ENCODE assay signal across 1 cellular context in genomic region chr6:83065511-83066192, GRCh38.
TF ChIP-seq lines count a peak whose summit lies in the region.

UBE3D (minus strand) TSS chr6:83065841; CDS start chr6:83065718, 123 bp downstream.

TF ChIP-seq in HepG2, 621 proteins besides CTCF, POLR2A, EP300 and RAD21 (continued from another document and continues in another):
- peak; percentile 91 for TF ChIP-seq HINFP (CRISPR knock-in tag; IDR thresholded peaks at IDR 0.05; ENCODE audit: low read depth)
- TF ChIP-seq ZNF737 (CRISPR knock-in tag; IDR thresholded peaks at IDR 0.05; ENCODE audit: borderline replicate concordance) = peak; percentile 64; the same call in 1 of the 2 replicates
- TF ChIP-seq ZNF589 (CRISPR knock-in tag; conservative IDR thresholded peaks at IDR 0.05) = no peak
- no peak for TF ChIP-seq HNRNPL (IDR thresholded peaks at IDR 0.05; ENCODE audit: low read depth, low read length)
- TF ChIP-seq BCL3 (CRISPR knock-in tag; IDR thresholded peaks at IDR 0.05) = peak; percentile 74
- peak; percentile 55; the same call in 1 of the 2 replicates for TF ChIP-seq SMYD3 (CRISPR knock-in tag; IDR thresholded peaks at IDR 0.05)
- TF ChIP-seq ZNF615 (CRISPR knock-in tag; IDR thresholded peaks at IDR 0.05; ENCODE audit: borderline replicate concordance) = no peak
- TF ChIP-seq ZZZ3 (CRISPR knock-in tag; IDR thresholded peaks at IDR 0.05; ENCODE audit: borderline replicate concordance) = 0 out of 2 replicates have a peak, but pooled peaks have one; percentile 52
- TF ChIP-seq ZFYVE20 (CRISPR knock-in tag; IDR thresholded peaks at IDR 0.05; ENCODE audit: borderline replicate concordance, low read depth) = no peak
- no peak for TF ChIP-seq ZBTB44 (CRISPR knock-in tag; IDR thresholded peaks at IDR 0.05)
- peak; percentile 93 for TF ChIP-seq KMT2B (CRISPR knock-in tag; IDR thresholded peaks at IDR 0.05)
- TF ChIP-seq ZBTB37 (CRISPR knock-in tag; IDR thresholded peaks at IDR 0.05) = peak; percentile 69; the same call in 1 of the 2 replicates
- TF ChIP-seq PRDM15 (CRISPR knock-in tag; IDR thresholded peaks at IDR 0.05) = no peak
- no peak; the same call in 1 of the 2 replicates for TF ChIP-seq RFX1 (IDR thresholded peaks at IDR 0.05)
- no peak for TF ChIP-seq ZBTB10 (CRISPR knock-in tag; IDR thresholded peaks at IDR 0.05; ENCODE audit: borderline replicate concordance)
- no peak; the same call in 1 of the 2 replicates for TF ChIP-seq LBX2 (CRISPR knock-in tag; IDR thresholded peaks at IDR 0.05; ENCODE audit: borderline replicate concordance)
- TF ChIP-seq ZNF33B (CRISPR knock-in tag; IDR thresholded peaks at IDR 0.05) = no peak
- peak; percentile 72 for TF ChIP-seq ARID5B (CRISPR knock-in tag; IDR thresholded peaks at IDR 0.05)
- no peak for TF ChIP-seq CHD2 (IDR thresholded peaks at IDR 0.05; ENCODE audit: low read depth, low read length)
- peak; percentile 80 for TF ChIP-seq KAT8 (CRISPR knock-in tag; IDR thresholded peaks at IDR 0.05)
- TF ChIP-seq ETV6 (CRISPR knock-in tag; conservative IDR thresholded peaks at IDR 0.05) = peak; percentile 85; the same call in 1 of the 2 replicates
- TF ChIP-seq RNF219 (CRISPR knock-in tag; IDR thresholded peaks at IDR 0.05) = no peak
- TF ChIP-seq GATA4 (IDR thresholded peaks at IDR 0.05; ENCODE audit: borderline replicate concordance, low read depth) = peak; percentile 69; the same call in 1 of the 2 replicates
- TF ChIP-seq ZNF772 (CRISPR knock-in tag; IDR thresholded peaks at IDR 0.05) = peak; percentile 35; the same call in 1 of the 2 replicates
- no peak for TF ChIP-seq LRRFIP1 (CRISPR knock-in tag; conservative IDR thresholded peaks at IDR 0.05)
- TF ChIP-seq ZBTB1 (CRISPR knock-in tag; IDR thresholded peaks at IDR 0.05; ENCODE audit: borderline replicate concordance) = no peak
- TF ChIP-seq SAP130 (CRISPR knock-in tag; IDR thresholded peaks at IDR 0.05; ENCODE audit: low read depth) = peak; percentile 93
- TF ChIP-seq TAF15 (IDR thresholded peaks at IDR 0.05; ENCODE audit: low read depth, low read length, poor library complexity, severe bottlenecking) = no peak
- 0 out of 2 replicates have a peak, but pooled peaks have one; percentile 56 for TF ChIP-seq ZNF567 (CRISPR knock-in tag; IDR thresholded peaks at IDR 0.05; ENCODE audit: borderline replicate concordance)
- TF ChIP-seq ZNF639 (CRISPR knock-in tag; conservative IDR thresholded peaks at IDR 0.05) = no peak; the same call in 1 of the 2 replicates
